In the genomic region with DNA sequence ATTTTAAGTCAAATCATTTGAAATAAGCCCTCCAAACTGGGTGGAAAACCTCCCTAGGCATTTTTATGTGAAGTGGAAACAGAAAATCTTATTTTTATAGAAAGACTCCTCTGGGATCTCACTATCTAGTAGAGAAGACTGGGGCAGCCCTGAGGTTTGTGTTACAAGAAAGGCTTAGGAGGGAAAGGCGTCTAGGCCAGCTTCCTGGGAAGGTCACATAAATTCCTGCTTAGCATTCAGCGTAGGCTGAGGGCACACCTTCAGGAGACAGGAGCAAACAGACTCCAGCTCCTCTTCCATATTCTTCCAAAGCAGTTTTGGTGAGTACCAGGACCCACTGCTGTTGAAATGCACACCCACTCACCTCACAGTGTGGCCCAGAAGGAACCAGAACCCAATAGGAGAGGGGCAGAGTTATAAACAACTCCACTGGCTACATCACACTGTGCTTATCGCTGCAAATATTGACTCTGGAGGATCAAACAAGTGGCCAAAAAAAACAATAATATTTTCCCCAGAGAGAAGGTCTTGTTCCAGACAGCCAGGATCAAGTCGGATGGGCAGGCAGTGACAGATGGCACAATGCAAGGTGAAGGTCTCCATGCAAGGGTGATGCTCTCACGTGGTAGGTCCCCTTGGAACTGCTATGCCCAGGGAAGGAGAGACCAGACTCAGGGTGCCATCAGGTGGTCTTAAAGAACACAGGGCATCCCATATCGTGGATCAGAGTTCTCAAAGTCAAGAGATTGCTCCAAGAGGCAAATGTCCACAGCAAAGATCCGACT, we compare ENCODE assay signal across 20 cellular contexts. TPM values are rescaled to one million over a fixed set of nuclear protein-coding genes. Genes with fewer than 3 reads are reported as not detected.
DNase-seq lines count a peak whose midpoint lies in the region; ATAC-seq and TF ChIP-seq lines count a peak whose summit lies in the region.
"Had no signal": no experiment of that assay in that cellular context is flagged by ENCODE, and none has a peak within 500 bp of the region (broad histone marks: within the 10 kb centered on the region; RNA-seq: fewer than 3 reads in every experiment).

No MANE protein-coding gene starts in this region.

- H3K4me3 ChIP-seq in prostate gland: no peak overlapping the region
- H3K4me3 ChIP-seq: A549, MG63, Peyer's patch had no signal

- H3K4me3 Mint-ChIP-seq in effector memory CD8-positive, alpha-beta T cell: no peak overlapping the region
- H3K4me3 Mint-ChIP-seq: T-cell had no signal

- H3K36me3 Mint-ChIP-seq in effector memory CD8-positive, alpha-beta T cell (ENCODE audit: insufficient read depth): no peaks in the 10 kb centered on the region
- H3K36me3 Mint-ChIP-seq: T-cell had no signal

- peaks cover 5% of the 10 kb centered on the region for H3K4me1 ChIP-seq in prostate gland (replicated peaks)
- H3K4me1 ChIP-seq: A549, Peyer's patch had no signal

- DNase-seq in NCI-H2171 treated with DMSO at 0.1 percent for 48 hours (lab: John Stamatoyannopoulos, UW): peak; percentile 36
- DNase-seq in NCI-H2171 (lab: John Stamatoyannopoulos, UW): no peak
- no peak for DNase-seq in left colon
- peak; percentile 28 for DNase-seq in prostate gland (ENCODE audit: low spot score)
- no peak for DNase-seq in effector memory CD8-positive, alpha-beta T cell
- DNase-seq: COR-L47, MG63, NCI-H1092, NCI-H146, NCI-H226, NCI-H526, Peyer's patch, Right ventricle myocardium superior, SK-N-SH, T-cell had no signal

- peaks cover 0 to 5% of the 10 kb centered on the region in 2 donors for H3K4me1 Mint-ChIP-seq in effector memory CD8-positive, alpha-beta T cell (ENCODE audit: low read depth in 2 of 2)

- H3K36me3 ChIP-seq in KOPT-K1 (ENCODE audit: insufficient read depth, low read length) (no peaks in the 10 kb centered on the region), prostate gland (no peaks in the 10 kb centered on the region)
- H3K36me3 ChIP-seq: MG63, Peyer's patch had no signal

- TF ChIP-seq POLR2A in prostate gland (IDR thresholded peaks at IDR 0.05): no peak

- H3K27ac ChIP-seq in KOPT-K1 (ENCODE audit: low read depth, low read length, poor library complexity, severe bottlenecking) (peak overlapping the region; percentile 6), prostate gland (peak overlapping the region in 1 of 2 donors; percentile 15)
- H3K27ac ChIP-seq: A549, KMS-11, Peyer's patch had no signal

- intact Hi-C loops in left colon (cut with DNase I, micrococcal nuclease) (no loop called here), prostate gland (cut with DNase I) (no loop called here)

- H3K27me3 ChIP-seq in prostate gland (replicated peaks; ENCODE audit: insufficient read depth): no peaks in the 10 kb centered on the region
- H3K27me3 ChIP-seq: MG63, Peyer's patch had no signal

- no peaks in the 10 kb centered on the region for H3K9me3 ChIP-seq in KOPT-K1 (ENCODE audit: insufficient read depth, low read length, poor library complexity, severe bottlenecking)
- H3K9me3 ChIP-seq in prostate gland: no peaks in the 10 kb centered on the region
- H3K9me3 ChIP-seq: A549, MG63, Peyer's patch, SK-N-SH had no signal

- TF ChIP-seq CTCF in prostate gland (IDR thresholded peaks at IDR 0.05): no peak

- ATAC-seq in left colon: peak; percentile 88
- no peak for ATAC-seq in effector memory CD8-positive, alpha-beta T cell (replicated peaks)
- ATAC-seq in HG03135 (IDR thresholded peaks at IDR 0.05; ENCODE audit: unreplicated experiment): no peak
- ATAC-seq: A549, HCT116, T-cell had no signal

- WGBS in prostate gland: 67% methylated on average over 7 of the region's 7 CpGs

- H3K27me3 Mint-ChIP-seq in effector memory CD8-positive, alpha-beta T cell: peaks cover 19 to 70% of the 10 kb centered on the region in 2 donors

- H3K9me3 Mint-ChIP-seq in effector memory CD8-positive, alpha-beta T cell: no peaks in the 10 kb centered on the region
- H3K9me3 Mint-ChIP-seq: T-cell had no signal

- no peak overlapping the region for H3K27ac Mint-ChIP-seq in effector memory CD8-positive, alpha-beta T cell
- H3K27ac Mint-ChIP-seq: T-cell had no signal

RNA-seq across cellular contexts. Expression of a gene that starts 17.7 kb away (rescaled TPM):
- total RNA-seq in left colon (100 to 1,000 TPM; 120 to 143 TPM), prostate gland (100 to 1,000 TPM; 152 to 250 TPM)

Comparison
In these comparisons a context has a peak if more than half of its experiments do, and no peak if none do; other contexts are left out.
1. DNase-seq: peak in NCI-H2171 treated with DMSO at 0.1 percent for 48 hours (single experiment) and prostate gland (single experiment); none in NCI-H2171 (single experiment), left colon (0 of 2) and effector memory CD8-positive, alpha-beta T cell (0 of 3).